20 cellular contexts compared by ENCODE assay signal in the genomic region with DNA sequence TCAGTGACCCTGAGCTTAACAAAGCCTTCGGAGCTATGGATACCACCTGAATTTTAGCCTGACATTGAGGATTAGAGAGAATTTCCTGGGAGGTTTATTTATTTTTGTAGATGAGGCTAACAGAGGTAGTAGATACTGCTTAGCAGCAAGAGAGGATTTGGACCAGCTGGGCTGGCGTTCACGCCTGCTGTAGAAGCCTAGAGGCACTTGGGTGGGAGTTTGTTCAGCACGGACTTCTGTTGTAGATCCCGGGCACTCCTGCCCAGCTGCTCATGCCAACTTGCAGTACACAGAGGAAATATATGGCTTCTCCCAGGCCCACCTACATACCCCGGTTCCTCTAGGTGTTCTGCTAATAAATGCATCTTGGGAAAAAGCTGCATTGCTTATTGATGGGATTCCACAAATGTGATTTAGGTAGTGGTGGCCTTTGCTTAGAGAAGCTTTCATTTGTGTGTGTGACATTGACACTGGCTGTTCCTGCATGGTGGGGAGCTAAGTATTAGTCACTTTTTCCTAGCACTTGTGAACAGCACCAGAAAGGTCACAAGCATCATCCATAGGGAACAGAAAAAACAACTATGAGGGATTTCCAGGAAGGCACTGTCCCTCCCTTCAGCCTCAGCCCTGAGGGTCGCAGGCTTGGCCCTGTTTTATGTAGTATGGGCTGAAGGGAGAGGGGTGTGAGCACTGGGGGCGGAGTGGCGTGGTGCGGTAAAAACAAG. TPM values are rescaled to one million over a fixed set of nuclear protein-coding genes. Genes with fewer than 3 reads are reported as not detected.
"Had no signal": no experiment of that assay in that cellular context is flagged by ENCODE, and none has a peak within 500 bp of the region (broad histone marks: within the 10 kb centered on the region; RNA-seq: fewer than 3 reads in every experiment).

No MANE protein-coding gene starts in this region.

- H3K9me3 ChIP-seq: gastroesophageal sphincter, mucosa of descending colon, testis, upper lobe of right lung had no signal

- H3K36me3 ChIP-seq: upper lobe of right lung had no signal

- H3K4me1 ChIP-seq: parathyroid adenoma, upper lobe of right lung had no signal

- H3K4me1 Mint-ChIP-seq: activated B cell treated with CpG ODN at 0.5 μM for 24 hours; activated naive CD4-positive, alpha-beta T cell treated with anti-CD3 and anti-CD28 coated beads, Interleukin-2, amount 10 ng/mL, durations not matched to agents 7 days and 5 days; activated T-helper 17 cell treated with anti-CD3 and anti-CD28 coated beads, Interleukin-2, amount 50 U/mL, for 72 hours; central memory CD8-positive, alpha-beta T cell had no signal

- ATAC-seq: activated T-helper 17 cell treated with anti-CD3 and anti-CD28 coated beads, Interleukin-2, amount 50 U/mL, for 72 hours; gastroesophageal sphincter; naive thymus-derived CD4-positive, alpha-beta T cell had no signal

- H3K4me3 Mint-ChIP-seq: activated B cell treated with CpG ODN at 0.5 μM for 24 hours; activated CD4-positive, alpha-beta T cell treated with anti-CD3 and anti-CD28 coated beads, Interleukin-2, amount 10 ng/mL, durations not matched to agents 7 days and 5 days; activated naive CD4-positive, alpha-beta T cell treated with anti-CD3 and anti-CD28 coated beads, Interleukin-2, amount 10 ng/mL, durations not matched to agents 7 days and 5 days; activated T-helper 17 cell treated with anti-CD3 and anti-CD28 coated beads, Interleukin-2, amount 50 U/mL, for 72 hours; brain; central memory CD8-positive, alpha-beta T cell; dendritic cell treated with granulocyte-macrophage colony-stimulating factor and Interleukin-4, amounts not matched to agents 40 ng/mL and 50 ng/mL, for 4 days; naive thymus-derived CD4-positive, alpha-beta T cell had no signal

- H3K27me3 Mint-ChIP-seq: brain had no signal

- H3K27ac ChIP-seq: parathyroid adenoma, upper lobe of right lung had no signal

- H3K9me3 Mint-ChIP-seq: activated B cell treated with CpG ODN at 0.5 μM for 24 hours; activated CD4-positive, alpha-beta T cell treated with anti-CD3 and anti-CD28 coated beads, Interleukin-2, amount 10 ng/mL, durations not matched to agents 7 days and 5 days; activated naive CD4-positive, alpha-beta T cell treated with anti-CD3 and anti-CD28 coated beads, Interleukin-2, amount 10 ng/mL, durations not matched to agents 7 days and 5 days; activated T-helper 17 cell treated with anti-CD3 and anti-CD28 coated beads, Interleukin-2, amount 50 U/mL, for 72 hours; brain; central memory CD8-positive, alpha-beta T cell; dendritic cell treated with granulocyte-macrophage colony-stimulating factor and Interleukin-4, amounts not matched to agents 40 ng/mL and 50 ng/mL, for 4 days had no signal

- DNase-seq: activated B cell treated with CpG ODN at 0.5 μM for 24 hours; activated CD4-positive, alpha-beta T cell treated with anti-CD3 and anti-CD28 coated beads, Interleukin-2, amount 10 ng/mL, durations not matched to agents 7 days and 5 days; activated naive CD4-positive, alpha-beta T cell treated with anti-CD3 and anti-CD28 coated beads, Interleukin-2, amount 10 ng/mL, durations not matched to agents 7 days and 5 days; activated T-cell treated with anti-CD3 and anti-CD28 coated beads for 4 hours; erythroblast; mucosa of descending colon; naive thymus-derived CD4-positive, alpha-beta T cell; retina; stimulated activated CD4-positive, alpha-beta T cell treated with anti-CD3 and anti-CD28 coated beads, Interleukin-15, amount 100 ng/mL, for 24 hours; stimulated activated CD4-positive, alpha-beta T cell treated with anti-CD3 and anti-CD28 coated beads, Interleukin-4, amount 100 ng/mL, for 1 hour; stimulated activated naive CD4-positive, alpha-beta T cell treated with Interleukin-2 at 50 U/mL for 16 hours; SW 1271; testis; upper lobe of right lung had no signal

- H3K4me3 ChIP-seq: gastroesophageal sphincter, mucosa of descending colon, testis, upper lobe of right lung had no signal

- H3K27me3 ChIP-seq: gastroesophageal sphincter, testis, upper lobe of right lung had no signal

- H3K36me3 Mint-ChIP-seq: activated naive CD4-positive, alpha-beta T cell treated with anti-CD3 and anti-CD28 coated beads, Interleukin-2, amount 10 ng/mL, durations not matched to agents 7 days and 5 days; brain; naive thymus-derived CD4-positive, alpha-beta T cell had no signal

- H3K27ac Mint-ChIP-seq: activated B cell treated with CpG ODN at 0.5 μM for 24 hours; activated CD4-positive, alpha-beta T cell treated with anti-CD3 and anti-CD28 coated beads, Interleukin-2, amount 10 ng/mL, durations not matched to agents 7 days and 5 days; activated naive CD4-positive, alpha-beta T cell treated with anti-CD3 and anti-CD28 coated beads, Interleukin-2, amount 10 ng/mL, durations not matched to agents 7 days and 5 days; activated T-helper 17 cell treated with anti-CD3 and anti-CD28 coated beads, Interleukin-2, amount 50 U/mL, for 72 hours; naive thymus-derived CD4-positive, alpha-beta T cell had no signal

RNA-seq across cellular contexts. Expression of gene ITGA9, which starts 47.3 kb away (rescaled TPM):
- total RNA-seq: activated B cell treated with CpG ODN at 0.5 μM for 24 hours; activated CD4-positive, alpha-beta T cell treated with anti-CD3 and anti-CD28 coated beads, Interleukin-2, amount 10 ng/mL, durations not matched to agents 7 days and 5 days had no signal
